In the genomic region with DNA sequence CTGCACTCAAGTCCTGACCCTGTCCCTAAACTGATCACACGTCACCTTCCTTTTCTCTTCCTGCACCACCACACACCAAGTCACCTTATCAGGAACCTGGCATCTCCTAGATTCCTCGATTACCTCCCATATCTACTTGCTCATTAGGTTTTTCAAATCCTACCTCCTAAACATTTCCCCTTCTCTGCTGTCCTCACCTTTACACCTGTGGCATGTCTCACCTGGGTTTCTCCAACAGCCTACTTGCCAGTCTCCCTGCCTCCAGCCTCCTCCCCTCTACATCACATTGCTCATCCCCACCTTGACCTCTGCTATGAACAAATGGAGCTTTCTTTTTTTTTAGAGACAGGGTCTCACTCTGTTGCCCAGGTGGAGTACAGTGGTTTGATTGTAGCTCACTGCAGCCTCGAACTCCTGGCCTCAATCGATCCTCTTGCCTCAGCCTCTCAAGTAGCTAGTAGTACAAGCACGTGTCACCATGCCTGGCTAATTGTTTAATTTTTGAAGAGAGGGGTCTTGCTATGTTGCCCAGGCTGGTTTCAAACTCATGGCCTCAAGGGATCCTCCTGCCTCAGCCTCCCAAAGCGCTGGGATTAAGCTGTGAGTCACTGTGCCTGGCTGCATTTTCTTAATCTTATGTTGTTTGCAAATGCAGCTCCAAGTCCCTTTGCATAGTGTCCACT, we compare ENCODE assay signal across 17 cellular contexts. TPM values are rescaled to one million over a fixed set of nuclear protein-coding genes. Genes with fewer than 3 reads are reported as not detected.
DNase-seq lines count a peak whose midpoint lies in the region; ATAC-seq and TF ChIP-seq lines count a peak whose summit lies in the region.
"Had no signal": no experiment of that assay in that cellular context is flagged by ENCODE, and none has a peak within 500 bp of the region (broad histone marks: within the 10 kb centered on the region; RNA-seq: fewer than 3 reads in every experiment).

No MANE protein-coding gene starts in this region.

- intact Hi-C loops in esophagus squamous epithelium (cut with DNase I) = loop anchor here (10.0 kb wide), 1 partner anchor 146 kb away; a partner anchor contains a TSS

- H3K9me3 ChIP-seq in DOHH2 (ENCODE audit: control insufficient read depth, insufficient read depth, low read length) (no peaks in the 10 kb centered on the region), esophagus squamous epithelium (no peaks in the 10 kb centered on the region), GM23248 (ENCODE audit: low read depth) (no peaks in the 10 kb centered on the region), MG63 (no peaks in the 10 kb centered on the region)

- H3K9me3 Mint-ChIP-seq in activated T-helper 17 cell treated with anti-CD3 and anti-CD28 coated beads, Interleukin-2, amount 50 U/mL, for 72 hours = no peaks in the 10 kb centered on the region
- no peaks in the 10 kb centered on the region for H3K9me3 Mint-ChIP-seq in progenitor cell of endocrine pancreas (ENCODE audit: low read depth)
- H3K9me3 Mint-ChIP-seq in effector memory CD8-positive, alpha-beta T cell = no peaks in the 10 kb centered on the region
- H3K9me3 Mint-ChIP-seq: CD4-positive, alpha-beta T cell; GM23338 had no signal

- in situ Hi-C loops in GM23248 (cut with MboI) = loop anchor here (5.0 kb wide), 1 partner anchor 68 kb away; no protein-coding TSS in a partner anchor

- no peaks in the 10 kb centered on the region for H3K36me3 Mint-ChIP-seq in activated T-helper 17 cell treated with anti-CD3 and anti-CD28 coated beads, Interleukin-2, amount 50 U/mL, for 72 hours (ENCODE audit: low read depth)
- peaks cover 27% of the 10 kb centered on the region for H3K36me3 Mint-ChIP-seq in progenitor cell of endocrine pancreas (ENCODE audit: insufficient read depth)
- H3K36me3 Mint-ChIP-seq in effector memory CD8-positive, alpha-beta T cell (ENCODE audit: insufficient read depth) = peaks cover 3% of the 10 kb centered on the region

- DNase-seq in esophagus squamous epithelium (lab: John Stamatoyannopoulos, UW) (no peak), progenitor cell of endocrine pancreas (ENCODE audit: low spot score, unreplicated experiment) (no peak), GM23248 (no peak), MG63 (no peak)
- no peak for DNase-seq in effector memory CD8-positive, alpha-beta T cell
- no peak for DNase-seq in activated naive CD4-positive, alpha-beta T cell treated with Interleukin-2 at 50 U/mL for 16 hours
- DNase-seq: CD4-positive, alpha-beta T cell; DMS79 treated with DMSO at 0.1 percent for 48 hours; GDM1; NCI-H187 treated with DMSO at 0.1 percent for 48 hours; NCI-H2171; NCI-H446 treated with DMSO at 0.1 percent for 48 hours; SHP77 treated with DMSO at 0.1 percent for 48 hours had no signal

- no peak overlapping the region for H2AFZ ChIP-seq in GM23248
- H2AFZ ChIP-seq: GM23338 had no signal

- H3F3A ChIP-seq in DOHH2 (ENCODE audit: control insufficient read depth, insufficient read depth) = no peaks in the 10 kb centered on the region
- H3F3A ChIP-seq in GM23248 (ENCODE audit: insufficient read depth) = no peaks in the 10 kb centered on the region

- ATAC-seq in activated T-helper 17 cell treated with anti-CD3 and anti-CD28 coated beads, Interleukin-2, amount 50 U/mL, for 72 hours (replicated peaks) = no peak
- ATAC-seq in effector memory CD8-positive, alpha-beta T cell (replicated peaks) = no peak
- ATAC-seq: GM23338 had no signal

- no peak overlapping the region for H3K4me3 Mint-ChIP-seq in activated T-helper 17 cell treated with anti-CD3 and anti-CD28 coated beads, Interleukin-2, amount 50 U/mL, for 72 hours
- H3K4me3 Mint-ChIP-seq in progenitor cell of endocrine pancreas (ENCODE audit: low read depth) = peak overlapping the region; percentile 41
- no peak overlapping the region for H3K4me3 Mint-ChIP-seq in effector memory CD8-positive, alpha-beta T cell
- H3K4me3 Mint-ChIP-seq: CD4-positive, alpha-beta T cell; GM23338 had no signal

- no peak for TF ChIP-seq POLR2A in esophagus squamous epithelium (IDR thresholded peaks at IDR 0.05)

- no peak for TF ChIP-seq CTCF in DOHH2 (IDR thresholded peaks at IDR 0.05; ENCODE audit: low read depth, low read length, poor library complexity, severe bottlenecking)
- TF ChIP-seq CTCF in esophagus squamous epithelium (IDR thresholded peaks at IDR 0.05) = no peak
- TF ChIP-seq CTCF in progenitor cell of endocrine pancreas (IDR thresholded peaks at IDR 0.05; ENCODE audit: unreplicated experiment) = no peak

- H3K9ac ChIP-seq in GM23248 = no peak overlapping the region

- H3K27ac Mint-ChIP-seq in activated T-helper 17 cell treated with anti-CD3 and anti-CD28 coated beads, Interleukin-2, amount 50 U/mL, for 72 hours = peak overlapping the region; percentile 12
- no peak overlapping the region for H3K27ac Mint-ChIP-seq in progenitor cell of endocrine pancreas
- H3K27ac Mint-ChIP-seq in effector memory CD8-positive, alpha-beta T cell = no peak overlapping the region
- H3K27ac Mint-ChIP-seq: CD4-positive, alpha-beta T cell; GM23338 had no signal

- H3K4me3 ChIP-seq in DOHH2 (ENCODE audit: low read length) (peak overlapping the region; percentile 68), esophagus squamous epithelium (no peak overlapping the region), GM23248 (no peak overlapping the region), MG63 (no peak overlapping the region)
- H3K4me3 ChIP-seq: GM23338 had no signal

- H3K27ac ChIP-seq in DOHH2 (ENCODE audit: low read depth, low read length) (peak overlapping the region; percentile 58), esophagus squamous epithelium (peak overlapping the region; percentile 25 to 68 (median 54)), GM23248 (no peak overlapping the region)

- 72 to 74% methylated on average over 6 of the region's 6 CpGs for WGBS in esophagus squamous epithelium, 2 donors
- WGBS in GM23248 (ENCODE audit: low coverage in 1 of 2, low lambda C conversion rate in 2 of 2, missing lambda C conversion rate in 2 of 2), 2 experiments = 73 to 75% methylated on average over 6 of the region's 6 CpGs

- H3K4me1 Mint-ChIP-seq in activated T-helper 17 cell treated with anti-CD3 and anti-CD28 coated beads, Interleukin-2, amount 50 U/mL, for 72 hours = no peaks in the 10 kb centered on the region
- H3K4me1 Mint-ChIP-seq in progenitor cell of endocrine pancreas (ENCODE audit: low read depth) = peaks cover 53% of the 10 kb centered on the region
- H3K4me1 Mint-ChIP-seq in effector memory CD8-positive, alpha-beta T cell (ENCODE audit: low read depth in 2 of 2) = peaks cover 0 to 6% of the 10 kb centered on the region in 2 donors

- H3K27me3 Mint-ChIP-seq in activated T-helper 17 cell treated with anti-CD3 and anti-CD28 coated beads, Interleukin-2, amount 50 U/mL, for 72 hours = peaks cover 34% of the 10 kb centered on the region
- H3K27me3 Mint-ChIP-seq in progenitor cell of endocrine pancreas = no peaks in the 10 kb centered on the region
- H3K27me3 Mint-ChIP-seq in effector memory CD8-positive, alpha-beta T cell = peaks cover 13 to 52% of the 10 kb centered on the region in 2 donors

- no peaks in the 10 kb centered on the region for H3K9me2 ChIP-seq in DOHH2 (replicated peaks; ENCODE audit: control insufficient read depth, low read length)
- H3K9me2 ChIP-seq in GM23248 (ENCODE audit: insufficient read depth) = no peaks in the 10 kb centered on the region

- H3K27me3 ChIP-seq in DOHH2 (ENCODE audit: control insufficient read depth, low read length) = peaks cover 10% of the 10 kb centered on the region
- H3K27me3 ChIP-seq in esophagus squamous epithelium = peaks cover 0 to 38% (median 0%) of the 10 kb centered on the region in 4 donors
- no peaks in the 10 kb centered on the region for H3K27me3 ChIP-seq in GM23248 (replicated peaks; ENCODE audit: insufficient read depth)
- H3K27me3 ChIP-seq in MG63 = no peaks in the 10 kb centered on the region

- H3K36me3 ChIP-seq in DOHH2 (ENCODE audit: control insufficient read depth, low read length) (no peaks in the 10 kb centered on the region), esophagus squamous epithelium (peaks cover 0 to 4% (median 0%) of the 10 kb centered on the region in 3 donors), GM23248 (ENCODE audit: low read depth) (no peaks in the 10 kb centered on the region), MG63 (no peaks in the 10 kb centered on the region)

- H3K4me2 ChIP-seq in DOHH2 (ENCODE audit: low read length) (peak overlapping the region; percentile 76), GM23248 (ENCODE audit: unreplicated experiment) (no peak overlapping the region)
- H3K4me2 ChIP-seq: GM23338 had no signal

- H4K20me1 ChIP-seq in DOHH2 (ENCODE audit: control insufficient read depth, insufficient read depth, low read depth, low read length) = no peaks in the 10 kb centered on the region
- H4K20me1 ChIP-seq in GM23248 (ENCODE audit: insufficient read depth) = no peaks in the 10 kb centered on the region

- H3K79me2 ChIP-seq in DOHH2 (ENCODE audit: control insufficient read depth, low read length) (no peaks in the 10 kb centered on the region), GM23248 (ENCODE audit: insufficient read depth) (no peaks in the 10 kb centered on the region)

- H3K4me1 ChIP-seq in DOHH2 (ENCODE audit: control insufficient read depth, low read length) = peaks cover 70% of the 10 kb centered on the region
- H3K4me1 ChIP-seq in esophagus squamous epithelium = peaks cover 23 to 86% (median 40%) of the 10 kb centered on the region in 3 donors
- no peaks in the 10 kb centered on the region for H3K4me1 ChIP-seq in GM23248 (ENCODE audit: insufficient read depth)

RNA-seq across cellular contexts. Expression of a gene that starts 6.4 kb away (rescaled TPM):
- not detected for total RNA-seq in activated T-helper 17 cell treated with anti-CD3 and anti-CD28 coated beads, Interleukin-2, amount 50 U/mL, for 72 hours
- 10 to 100 TPM in 1 of 4 donors, 1 to 10 TPM in 3; 4.2 to 12.0 (median 8.8) TPM for total RNA-seq in esophagus squamous epithelium
- 68.2 and 68.6 TPM in 2 replicates for total RNA-seq in progenitor cell of endocrine pancreas
- total RNA-seq in GM23248 (2014; rRNA removed; shearing (Covaris generic)) = not detected in 2 replicates
- polyA plus RNA-seq in GM23248 (2016; fragmentation: Nextera tagmentation; extraction: Ambion mirVana) = 0.13 TPM in 1 of 2 replicates, not detected in the other
- total RNA-seq in MG63 (2014; rRNA removed; shearing (Covaris generic); ENCODE audit: low replicate concordance) = not detected in 2 replicates
- total RNA-seq: CD4-positive, alpha-beta T cell had no signal

RNA-seq across cellular contexts. Expression of a gene that starts 13.7 kb away (rescaled TPM):
- 100 to 1,000 TPM; 457 to 593 TPM for total RNA-seq in activated T-helper 17 cell treated with anti-CD3 and anti-CD28 coated beads, Interleukin-2, amount 50 U/mL, for 72 hours
- total RNA-seq in esophagus squamous epithelium = 100 to 1,000 TPM; 308 to 468 (median 357) TPM
- 153 and 159 TPM in 2 replicates for total RNA-seq in progenitor cell of endocrine pancreas
- 360 and 400 TPM in 2 replicates for total RNA-seq in GM23248 (2014; rRNA removed; shearing (Covaris generic))
- 692 and 713 TPM in 2 replicates for polyA plus RNA-seq in GM23248 (2016; fragmentation: Nextera tagmentation; extraction: Ambion mirVana)
- 651 and 1,079 TPM in 2 replicates for total RNA-seq in MG63 (2014; rRNA removed; shearing (Covaris generic); ENCODE audit: low replicate concordance)

RNA-seq across cellular contexts. Expression of a gene that starts 15.0 kb away (rescaled TPM):
- not detected for total RNA-seq in activated T-helper 17 cell treated with anti-CD3 and anti-CD28 coated beads, Interleukin-2, amount 50 U/mL, for 72 hours
- total RNA-seq in esophagus squamous epithelium (under 1 TPM in 2 of 4 donors, not detected in 2; 0.92 to 0.99 TPM), progenitor cell of endocrine pancreas (not detected in 2 replicates)
- not detected in 2 replicates for total RNA-seq in GM23248 (2014; rRNA removed; shearing (Covaris generic))
- 0.48 and 0.51 TPM in 2 replicates for polyA plus RNA-seq in GM23248 (2016; fragmentation: Nextera tagmentation; extraction: Ambion mirVana)
- not detected in 2 replicates for total RNA-seq in MG63 (2014; rRNA removed; shearing (Covaris generic); ENCODE audit: low replicate concordance)
- total RNA-seq: A673; CD4-positive, alpha-beta T cell; GM23338 had no signal
- polyA plus RNA-seq: GM23338 had no signal

RNA-seq across cellular contexts. Expression of a gene that starts 39.1 kb away (rescaled TPM):
- 1 to 10 TPM in 1 of 2 donors, under 1 TPM in 1; 0.78 to 3.6 TPM for total RNA-seq in activated T-helper 17 cell treated with anti-CD3 and anti-CD28 coated beads, Interleukin-2, amount 50 U/mL, for 72 hours
- total RNA-seq in esophagus squamous epithelium (under 1 TPM in 2 of 4 donors, not detected in 2; 0.48 to 0.95 TPM), progenitor cell of endocrine pancreas (0.74 and 1.0 TPM in 2 replicates)
- not detected in 2 replicates for total RNA-seq in GM23248 (2014; rRNA removed; shearing (Covaris generic))
- polyA plus RNA-seq in GM23248 (2016; fragmentation: Nextera tagmentation; extraction: Ambion mirVana) = 0.34 and 0.51 TPM in 2 replicates
- 0.10 and 0.39 TPM in 2 replicates for total RNA-seq in MG63 (2014; rRNA removed; shearing (Covaris generic); ENCODE audit: low replicate concordance)
- total RNA-seq: GM23338 had no signal
